ENCODE assay signal across 8 cellular contexts in genomic region chr6:65000815-65001214, GRCh38.
"Had no signal": no experiment of that assay in that cellular context is flagged by ENCODE, and none has a peak within 500 bp of the region (broad histone marks: within the 10 kb centered on the region; RNA-seq: fewer than 3 reads in every experiment).

No MANE protein-coding gene starts in this region.

- ATAC-seq: HepG2, K562 had no signal

- H3K36me3 Mint-ChIP-seq: IgD-negative memory B cell had no signal

- H3K4me1 Mint-ChIP-seq: IgD-negative memory B cell had no signal

- H3K27ac ChIP-seq: HL-60, KMS-11 had no signal

- DNase-seq: IMR-90, KBM-7, KG1 had no signal

- H3K9ac ChIP-seq: KMS-11 had no signal

- H3K27ac Mint-ChIP-seq: IgD-negative memory B cell had no signal

- H3K27me3 Mint-ChIP-seq: IgD-negative memory B cell had no signal

- H3K4me3 ChIP-seq: K562 had no signal

- FAIRE-seq: HepG2, K562 had no signal

- H3K4me2 ChIP-seq: KMS-11 had no signal

- H3K4me3 Mint-ChIP-seq: IgD-negative memory B cell had no signal
